In genomic region chr5:179192185-179192890, GRCh38 we compare ENCODE assay signal across 1 cellular context.
TF ChIP-seq lines count a peak whose summit lies in the region.

No MANE protein-coding gene starts in this region.

TF ChIP-seq in SK-N-SH treated with all-trans-retinoic acid at 6 μM for 48 hours, 23 proteins besides CTCF, POLR2A, EP300 and RAD21 (continued from another document):
- TF ChIP-seq CSDC2 (CRISPR knock-in tag; IDR thresholded peaks at IDR 0.05) (no peak), TCF4 (CRISPR knock-in tag; IDR thresholded peaks at IDR 0.05; ENCODE audit: borderline replicate concordance) (no peak), ZNF565 (CRISPR knock-in tag; conservative IDR thresholded peaks at IDR 0.05; ENCODE audit: low read depth) (no peak), CREB5 (CRISPR knock-in tag; IDR thresholded peaks at IDR 0.05; ENCODE audit: low read depth) (no peak)
